18 cellular contexts compared by ENCODE assay signal in the genomic region with DNA sequence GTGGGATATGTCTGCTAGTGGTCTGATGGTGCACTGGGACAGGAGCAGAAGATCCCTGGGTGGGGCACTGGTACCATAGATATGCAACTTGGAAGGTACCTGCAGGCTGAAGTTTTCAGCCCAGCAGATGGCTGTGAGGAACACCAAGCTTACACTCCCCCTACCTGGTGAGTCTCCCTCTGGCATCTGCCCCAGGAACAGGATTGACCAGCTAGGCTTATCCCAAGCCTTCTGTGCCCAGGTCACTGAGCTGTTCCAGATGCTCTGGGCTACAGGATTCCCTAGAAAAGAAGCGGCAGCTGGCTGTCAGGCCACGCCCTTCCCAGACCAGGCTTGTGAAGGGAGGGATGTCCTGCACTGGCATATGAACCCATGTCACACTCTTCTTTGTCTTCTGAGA.
DNase-seq lines count a peak whose midpoint lies in the region; ATAC-seq and TF ChIP-seq lines count a peak whose summit lies in the region.
"Had no signal": no experiment of that assay in that cellular context is flagged by ENCODE, and none has a peak within 500 bp of the region (broad histone marks: within the 10 kb centered on the region; RNA-seq: fewer than 3 reads in every experiment).

No MANE protein-coding gene starts in this region.

- intact Hi-C loops in posterior vena cava (cut with DNase I): no loop called here

- no peak overlapping the region for H3K4me3 Mint-ChIP-seq in nephron progenitor cell
- H3K4me3 Mint-ChIP-seq: B cell; CD4-positive, CD25-positive, alpha-beta regulatory T cell; CD8-positive, alpha-beta memory T cell; HFFc6; IgD-negative memory B cell had no signal

- no peaks in the 10 kb centered on the region for H3K27me3 Mint-ChIP-seq in nephron progenitor cell (ENCODE audit: low read depth, poor library complexity)
- H3K27me3 Mint-ChIP-seq: B cell; CD4-positive, CD25-positive, alpha-beta regulatory T cell; CD8-positive, alpha-beta memory T cell; IgD-negative memory B cell had no signal

- no peak for TF ChIP-seq CTCF in nephron progenitor cell (IDR thresholded peaks at IDR 0.05)

- no peak for ATAC-seq in GM21526 (IDR thresholded peaks at IDR 0.05; ENCODE audit: low FRiP score, unreplicated experiment)
- ATAC-seq: GM12878, HCT116 had no signal

- no peaks in the 10 kb centered on the region for H3K4me1 Mint-ChIP-seq in nephron progenitor cell
- H3K4me1 Mint-ChIP-seq: B cell; CD4-positive, CD25-positive, alpha-beta regulatory T cell; CD8-positive, alpha-beta memory T cell; IgD-negative memory B cell had no signal

- DNase-seq in NCI-H524 (lab: John Stamatoyannopoulos, UW) (peak; percentile 49 to 82), NCI-H524 treated with DMSO at 0.1 percent for 48 hours (lab: John Stamatoyannopoulos, UW) (no peak), NCI-H69 (lab: John Stamatoyannopoulos, UW) (peak; percentile 45), posterior vena cava (ENCODE audit: low spot score) (peak; percentile 74), NCI-H2171 treated with DMSO at 0.1 percent for 48 hours (lab: John Stamatoyannopoulos, UW) (no peak), nephron progenitor cell (no peak)
- DNase-seq: CD4-positive, CD25-positive, alpha-beta regulatory T cell; CD8-positive, alpha-beta memory T cell; COR-L47; DND-41; EL; HFFc6; KBM-7 had no signal

- peaks cover 16% of the 10 kb centered on the region for H3K9me3 Mint-ChIP-seq in nephron progenitor cell
- H3K9me3 Mint-ChIP-seq: HFFc6 had no signal

- H3K36me3 Mint-ChIP-seq in nephron progenitor cell (ENCODE audit: low read depth): no peaks in the 10 kb centered on the region
- H3K36me3 Mint-ChIP-seq: CD4-positive, CD25-positive, alpha-beta regulatory T cell; CD8-positive, alpha-beta memory T cell; IgD-negative memory B cell had no signal

- H3K27ac Mint-ChIP-seq in nephron progenitor cell: no peak overlapping the region
- H3K27ac Mint-ChIP-seq: B cell; CD4-positive, CD25-positive, alpha-beta regulatory T cell; CD8-positive, alpha-beta memory T cell; IgD-negative memory B cell had no signal

Comparison
In these comparisons a context has a peak if more than half of its experiments do, and no peak if none do; other contexts are left out.
1. DNase-seq: peak in NCI-H524 (2 of 2), NCI-H69 (single experiment) and posterior vena cava (single experiment); none in NCI-H524 treated with DMSO at 0.1 percent for 48 hours (single experiment), NCI-H2171 treated with DMSO at 0.1 percent for 48 hours (single experiment) and nephron progenitor cell (single experiment).